In genomic region chr7:98418636-98419315, GRCh38 we compare ENCODE assay signal across 8 cellular contexts.
DNase-seq lines count a peak whose midpoint lies in the region; ATAC-seq and TF ChIP-seq lines count a peak whose summit lies in the region.

No MANE protein-coding gene starts in this region.

- H3K27me3 ChIP-seq in RWPE2 (ENCODE audit: insufficient read depth, poor library complexity, severe bottlenecking) (no peaks in the 10 kb centered on the region), tibial artery (peaks cover 0 to 17% of the 10 kb centered on the region in 2 donors)

- TF ChIP-seq CTCF in RWPE2 (IDR thresholded peaks at IDR 0.05; ENCODE audit: poor library complexity, severe bottlenecking) (no peak), fibroblast of pulmonary artery (IDR thresholded peaks at IDR 0.05; ENCODE audit: low read length, missing control alignments) (no peak), tibial artery (IDR thresholded peaks at IDR 0.05) (no peak)

- H3K4me3 ChIP-seq in RWPE2 (ENCODE audit: severe bottlenecking): no peak overlapping the region
- H3K4me3 ChIP-seq in fibroblast of pulmonary artery (replicated peaks; ENCODE audit: low read depth, low read length): no peak overlapping the region
- H3K4me3 ChIP-seq in tibial artery: no peak overlapping the region

- H3K27ac ChIP-seq in RWPE2 (ENCODE audit: poor library complexity, severe bottlenecking) (peak overlapping the region; percentile 72), caudate nucleus (ENCODE audit: low read depth, low read length) (no peak overlapping the region), tibial artery (no peak overlapping the region)

- H3K36me3 ChIP-seq in RWPE2 (ENCODE audit: low read depth) (no peaks in the 10 kb centered on the region), tibial artery (no peaks in the 10 kb centered on the region)

- ATAC-seq in RWPE2 (ENCODE audit: low read depth): peak; percentile 89
- no peak for ATAC-seq in GM19351 (IDR thresholded peaks at IDR 0.05; ENCODE audit: unreplicated experiment)

- intact Hi-C loops in tibial artery (cut with DNase I; ENCODE audit: low total_unique reads): no loop called here

- DNase-seq in activated CD4-positive, alpha-beta T cell treated with anti-CD3 and anti-CD28 coated beads, Interleukin-2, amount 50 U/mL, for 48 hours: peak; percentile 34 to 50
- no peak for DNase-seq in activated CD4-positive, alpha-beta T cell treated with anti-CD3 and anti-CD28 coated beads for 1 hour
- DNase-seq in RWPE2 (ENCODE audit: low spot score) (peak; percentile 97), fibroblast of pulmonary artery (ENCODE audit: low read depth) (peak; percentile 93), caudate nucleus (lab: John Stamatoyannopoulos, UW) (no peak), tibial artery (no peak)
- peak; percentile 53 for DNase-seq in stimulated activated CD8-positive, alpha-beta memory T cell treated with anti-CD3 and anti-CD28 coated beads, Interleukin-4, amount 100 ng/mL, for 48 hours

- no peaks in the 10 kb centered on the region for H3K9me3 ChIP-seq in RWPE2 (ENCODE audit: severe bottlenecking)
- no peaks in the 10 kb centered on the region for H3K9me3 ChIP-seq in tibial artery

- H3K4me1 ChIP-seq in RWPE2 (ENCODE audit: insufficient read depth, poor library complexity, severe bottlenecking) (peaks cover 25% of the 10 kb centered on the region), tibial artery (peaks cover 0 to 4% (median 0%) of the 10 kb centered on the region in 4 donors)

Comparison
In these comparisons a context has a peak if more than half of its experiments do, and no peak if none do; other contexts are left out.
1. DNase-seq: peak in activated CD4-positive, alpha-beta T cell treated with anti-CD3 and anti-CD28 coated beads, Interleukin-2, amount 50 U/mL, for 48 hours (2 of 2), RWPE2 (single experiment), fibroblast of pulmonary artery (single experiment) and stimulated activated CD8-positive, alpha-beta memory T cell treated with anti-CD3 and anti-CD28 coated beads, Interleukin-4, amount 100 ng/mL, for 48 hours (single experiment); none in activated CD4-positive, alpha-beta T cell treated with anti-CD3 and anti-CD28 coated beads for 1 hour (single experiment), caudate nucleus (0 of 61) and tibial artery (0 of 2).